ENCODE assay signal across 27 cellular contexts in genomic region chr17:75919611-75920010, GRCh38.
"Had no signal": no experiment of that assay in that cellular context is flagged by ENCODE, and none has a peak within 500 bp of the region (broad histone marks: within the 10 kb centered on the region; RNA-seq: fewer than 3 reads in every experiment).

No MANE protein-coding gene starts in this region.

- H2AFZ ChIP-seq: parathyroid adenoma had no signal

- H3K27ac Mint-ChIP-seq: immature natural killer cell; mesothelial cell of epicardium; naive B cell; natural killer cell treated with Interleukin-12 subunit alpha and Interleukin-12 subunit beta and Interleukin-15 and Interleukin-18, amount 100 ng/mL, for 72 hours; stimulated activated effector memory CD8-positive, alpha-beta T cell treated with anti-CD3 and anti-CD28 coated beads, Interleukin-12 subunit alpha, Interleukin-12 subunit beta, amount 100 ng/mL, for 72 hours had no signal

- H3K9ac ChIP-seq: parathyroid adenoma had no signal

- H3K27me3 ChIP-seq: esophagus squamous epithelium, right atrium auricular region, sigmoid colon, stomach, thyroid gland, vagina had no signal

- H3K27me3 Mint-ChIP-seq: effector memory CD8-positive, alpha-beta T cell; naive B cell; natural killer cell treated with Interleukin-12 subunit alpha and Interleukin-12 subunit beta and Interleukin-15 and Interleukin-18, amount 100 ng/mL, for 72 hours had no signal

- H3K27ac ChIP-seq: esophagus squamous epithelium, parathyroid adenoma, prostate gland, right atrium auricular region, sigmoid colon, stomach, vagina had no signal

- ATAC-seq: effector memory CD8-positive, alpha-beta T cell; mucosa of descending colon; natural killer cell treated with Interleukin-12 subunit alpha and Interleukin-12 subunit beta and Interleukin-15 and Interleukin-18, amount 100 ng/mL, for 72 hours; stimulated activated effector memory CD8-positive, alpha-beta T cell treated with anti-CD3 and anti-CD28 coated beads, Interleukin-12 subunit alpha, Interleukin-12 subunit beta, amount 100 ng/mL, for 72 hours had no signal

- H3K4me3 ChIP-seq: esophagus squamous epithelium, mucosa of descending colon, prostate gland, right atrium auricular region, sigmoid colon, stomach, thyroid gland, vagina had no signal

- H3K79me2 ChIP-seq: parathyroid adenoma had no signal

- DNase-seq: cortex of kidney; effector memory CD8-positive, alpha-beta T cell; erythroblast; esophagus squamous epithelium; foreskin melanocyte; hypothalamus; immature natural killer cell; islet precursor cell; kidney glomerular epithelial cell; mesenchymal stem cell; mucosa of descending colon; naive B cell; sigmoid colon; stimulated activated CD4-positive, alpha-beta T cell treated with anti-CD3 and anti-CD28 coated beads, Interleukin-2, amount 100 ng/mL, for 24 hours; stimulated activated CD4-positive, alpha-beta T cell treated with anti-CD3 and anti-CD28 coated beads, Interleukin-4, amount 100 ng/mL, for 24 hours; stimulated activated naive CD4-positive, alpha-beta T cell treated with Interleukin-2 at 50 U/mL for 16 hours; stomach; trophoblast cell had no signal

- H3K36me3 Mint-ChIP-seq: naive B cell; natural killer cell treated with Interleukin-12 subunit alpha and Interleukin-12 subunit beta and Interleukin-15 and Interleukin-18, amount 100 ng/mL, for 72 hours had no signal

- H3K4me1 ChIP-seq: parathyroid adenoma, prostate gland, sigmoid colon, stomach, vagina had no signal

- H3K9me3 ChIP-seq: esophagus squamous epithelium, mucosa of descending colon, prostate gland, right atrium auricular region, sigmoid colon, stomach, thyroid gland, vagina had no signal

- H3K4me1 Mint-ChIP-seq: mesothelial cell of epicardium, naive B cell, neural crest cell had no signal

- H3K4me3 Mint-ChIP-seq: effector memory CD8-positive, alpha-beta T cell; immature natural killer cell; mesothelial cell of epicardium; naive B cell; natural killer cell treated with Interleukin-12 subunit alpha and Interleukin-12 subunit beta and Interleukin-15 and Interleukin-18, amount 100 ng/mL, for 72 hours; neural crest cell; stimulated activated effector memory CD8-positive, alpha-beta T cell treated with anti-CD3 and anti-CD28 coated beads, Interleukin-12 subunit alpha, Interleukin-12 subunit beta, amount 100 ng/mL, for 72 hours had no signal

- H3K36me3 ChIP-seq: prostate gland, right atrium auricular region, vagina had no signal

- H3K9me3 Mint-ChIP-seq: effector memory CD8-positive, alpha-beta T cell; immature natural killer cell; mesothelial cell of epicardium; naive B cell; natural killer cell treated with Interleukin-12 subunit alpha and Interleukin-12 subunit beta and Interleukin-15 and Interleukin-18, amount 100 ng/mL, for 72 hours; neural crest cell; stimulated activated effector memory CD8-positive, alpha-beta T cell treated with anti-CD3 and anti-CD28 coated beads, Interleukin-12 subunit alpha, Interleukin-12 subunit beta, amount 100 ng/mL, for 72 hours had no signal
